In the genomic region with DNA sequence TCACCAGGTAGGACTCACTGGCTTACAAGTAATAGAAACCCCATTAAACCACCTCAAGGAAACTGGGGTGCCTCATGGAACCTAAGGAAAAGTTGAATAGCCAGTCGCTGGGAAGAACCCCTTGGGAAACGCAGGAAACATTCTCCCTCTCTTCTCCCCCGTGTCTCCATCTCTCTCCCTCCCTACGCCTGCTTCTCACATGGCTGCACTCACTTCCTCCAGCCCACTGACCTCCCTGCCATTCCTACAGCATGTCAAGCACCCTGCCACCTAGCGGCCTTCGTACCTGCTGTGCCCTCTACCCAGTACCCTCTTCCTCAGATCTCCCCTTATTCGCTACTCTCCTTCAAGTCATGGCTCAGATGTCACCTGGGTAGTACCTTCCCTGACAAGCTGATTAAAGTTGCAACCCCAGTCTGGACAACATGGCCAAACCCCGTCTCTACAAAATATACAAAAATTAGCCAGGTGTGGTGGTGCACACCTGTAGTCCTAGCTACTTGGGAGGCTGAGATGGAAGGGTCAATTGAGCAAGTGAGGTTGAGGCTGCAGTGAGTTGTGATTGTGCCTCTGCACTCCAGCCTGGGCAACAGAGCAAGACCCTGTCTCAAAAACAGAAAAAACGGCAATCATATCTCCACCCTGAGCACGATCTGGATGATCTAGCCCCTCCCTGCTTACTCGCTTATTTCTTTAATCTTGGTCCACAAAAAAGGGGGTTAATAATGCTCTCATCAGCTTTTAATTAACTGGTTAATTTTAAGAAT, we compare ENCODE assay signal across 9 cellular contexts. TPM values are rescaled to one million over a fixed set of nuclear protein-coding genes. Genes with fewer than 3 reads are reported as not detected.
DNase-seq lines count a peak whose midpoint lies in the region; ATAC-seq and TF ChIP-seq lines count a peak whose summit lies in the region.
"Had no signal": no experiment of that assay in that cellular context is flagged by ENCODE, and none has a peak within 500 bp of the region (broad histone marks: within the 10 kb centered on the region; RNA-seq: fewer than 3 reads in every experiment).

No MANE protein-coding gene starts in this region.

- no peak overlapping the region for H3K4me2 ChIP-seq in Loucy (ENCODE audit: low read depth, low read length, poor library complexity, severe bottlenecking)

- DNase-seq in GM12864 (ENCODE audit: low read depth) = no peak
- peak; percentile 66 for DNase-seq in WTC11 (ENCODE audit: low spot score)
- no peak for DNase-seq in T-cell
- DNase-seq in mucosa of gallbladder (ENCODE audit: low spot score) = no peak

- no peaks in the 10 kb centered on the region for H4K20me1 ChIP-seq in Loucy (ENCODE audit: insufficient read depth, low read length, poor library complexity, severe bottlenecking)

- H3K4me1 ChIP-seq in Loucy (ENCODE audit: insufficient read depth, low read length, poor library complexity, severe bottlenecking) = no peaks in the 10 kb centered on the region

- ATAC-seq in WTC11 = peak; percentile 94
- ATAC-seq in T-cell (replicated peaks in 1 of 4) = no peak
- ATAC-seq in GM18868 (IDR thresholded peaks at IDR 0.05; ENCODE audit: unreplicated experiment) = no peak
- no peak for ATAC-seq in GM19397 (IDR thresholded peaks at IDR 0.05; ENCODE audit: unreplicated experiment)

- POLR2A ChIA-PET in WTC11 (lab: Charles Lee) = no interaction called here
- POLR2A ChIA-PET in T-cell (lab: Charles Lee) = no interaction called here

- TF ChIP-seq CTCF in GM12864 (IDR thresholded peaks at IDR 0.05; ENCODE audit: low read depth, low read length, missing control alignments) (peak; percentile 73), Loucy (conservative IDR thresholded peaks at IDR 0.05; ENCODE audit: low read length) (peak; percentile 41), WTC11 (IDR thresholded peaks at IDR 0.05) (no peak; the same call in 1 of the 2 replicates), nephron (IDR thresholded peaks at IDR 0.05; ENCODE audit: unreplicated experiment in 3 of 3) (peak; percentile 29 to 39 (median 38))

- no peak overlapping the region for H3K4me3 ChIP-seq in GM12864 (ENCODE audit: low read depth, low read length)
- H3K4me3 ChIP-seq in Loucy (ENCODE audit: low read length, poor library complexity, severe bottlenecking) = no peak overlapping the region

- H3K27me3 ChIP-seq in Loucy (ENCODE audit: insufficient read depth, low read length, poor library complexity, severe bottlenecking) = no peaks in the 10 kb centered on the region

- H3K4me3 Mint-ChIP-seq in WTC11 (no peak overlapping the region), nephron (no peak overlapping the region), T-cell (no peak overlapping the region)

- CTCF ChIA-PET in WTC11 (lab: Charles Lee) (interaction anchor here (0.6 to 1.7 kb wide), 11 partner anchors 13 to 124 kb away, joined by 3 to 8 read pairs (median 4); no protein-coding TSS in a partner anchor), T-cell (lab: Charles Lee) (interaction anchor here in 1 of 2 donors (0.6 to 2.1 kb wide), 7 partner anchors 25 to 142 kb away, joined by 3 to 8 read pairs (median 3); no protein-coding TSS in a partner anchor)

- no peaks in the 10 kb centered on the region for H3F3A ChIP-seq in Loucy (ENCODE audit: low read depth)

- no peaks in the 10 kb centered on the region for H3K79me2 ChIP-seq in Loucy (ENCODE audit: insufficient read depth, low read length)

- H3K27me3 Mint-ChIP-seq in WTC11 (ENCODE audit: low read depth) = peaks cover 33% of the 10 kb centered on the region
- H3K27me3 Mint-ChIP-seq in nephron (ENCODE audit: low read depth) = peaks cover 73% of the 10 kb centered on the region
- peaks cover 0 to 1% of the 10 kb centered on the region in 2 donors for H3K27me3 Mint-ChIP-seq in T-cell

- H3K9me3 ChIP-seq in Loucy (ENCODE audit: insufficient read depth, low read depth, low read length) = no peaks in the 10 kb centered on the region
- H3K9me3 ChIP-seq: neutrophil had no signal

- H3K4me1 Mint-ChIP-seq in WTC11 = peaks cover 3% of the 10 kb centered on the region; the same call in 1 of the 2 replicates
- H3K4me1 Mint-ChIP-seq in nephron = no peaks in the 10 kb centered on the region
- H3K4me1 Mint-ChIP-seq in T-cell = peaks cover 26 to 55% (median 54%) of the 10 kb centered on the region in 3 donors

- H3K36me3 ChIP-seq in Loucy (ENCODE audit: insufficient read depth, low read length) = no peaks in the 10 kb centered on the region
- H3K36me3 ChIP-seq: neutrophil had no signal

- no peak overlapping the region for H3K9ac ChIP-seq in Loucy (ENCODE audit: low read depth, low read length, poor library complexity, severe bottlenecking)

- H3K36me3 Mint-ChIP-seq in WTC11 (no peaks in the 10 kb centered on the region), nephron (ENCODE audit: low read depth) (no peaks in the 10 kb centered on the region), T-cell (no peaks in the 10 kb centered on the region)

- H2AFZ ChIP-seq in Loucy (ENCODE audit: low read length) = no peak overlapping the region

- H3K9me2 ChIP-seq in Loucy (replicated peaks; ENCODE audit: low read depth, low read length) = no peaks in the 10 kb centered on the region

- no peak overlapping the region for H3K27ac Mint-ChIP-seq in WTC11
- H3K27ac Mint-ChIP-seq in nephron = no peak overlapping the region
- no peak overlapping the region for H3K27ac Mint-ChIP-seq in T-cell

- H3K9me3 Mint-ChIP-seq in WTC11 = no peaks in the 10 kb centered on the region
- peaks cover 3% of the 10 kb centered on the region for H3K9me3 Mint-ChIP-seq in nephron
- no peaks in the 10 kb centered on the region for H3K9me3 Mint-ChIP-seq in T-cell

TF ChIP-seq in WTC11, 78 proteins besides CTCF, POLR2A, EP300 and RAD21:
- TF ChIP-seq NFATC4 (CRISPR knock-in tag; IDR thresholded peaks at IDR 0.05) = no peak
- TF ChIP-seq, protein P1, sequence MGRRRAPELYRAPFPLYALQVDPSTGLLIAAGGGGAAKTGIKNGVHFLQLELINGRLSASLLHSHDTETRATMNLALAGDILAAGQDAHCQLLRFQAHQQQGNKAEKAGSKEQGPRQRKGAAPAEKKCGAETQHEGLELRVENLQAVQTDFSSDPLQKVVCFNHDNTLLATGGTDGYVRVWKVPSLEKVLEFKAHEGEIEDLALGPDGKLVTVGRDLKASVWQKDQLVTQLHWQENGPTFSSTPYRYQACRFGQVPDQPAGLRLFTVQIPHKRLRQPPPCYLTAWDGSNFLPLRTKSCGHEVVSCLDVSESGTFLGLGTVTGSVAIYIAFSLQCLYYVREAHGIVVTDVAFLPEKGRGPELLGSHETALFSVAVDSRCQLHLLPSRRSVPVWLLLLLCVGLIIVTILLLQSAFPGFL (CRISPR knock-in tag; IDR thresholded peaks at IDR 0.05; ENCODE audit: borderline replicate concordance) = no peak
- TF ChIP-seq OVOL2 (CRISPR knock-in tag; IDR thresholded peaks at IDR 0.05; ENCODE audit: borderline replicate concordance) = no peak
- TF ChIP-seq ZNF121 (CRISPR knock-in tag; IDR thresholded peaks at IDR 0.05) = peak; percentile 66; the same call in 1 of the 2 replicates
- no peak for TF ChIP-seq ZBTB21 (CRISPR knock-in tag; IDR thresholded peaks at IDR 0.05; ENCODE audit: borderline replicate concordance)
- TF ChIP-seq SOX15 (CRISPR knock-in tag; IDR thresholded peaks at IDR 0.05) = no peak
- TF ChIP-seq, protein P2, sequence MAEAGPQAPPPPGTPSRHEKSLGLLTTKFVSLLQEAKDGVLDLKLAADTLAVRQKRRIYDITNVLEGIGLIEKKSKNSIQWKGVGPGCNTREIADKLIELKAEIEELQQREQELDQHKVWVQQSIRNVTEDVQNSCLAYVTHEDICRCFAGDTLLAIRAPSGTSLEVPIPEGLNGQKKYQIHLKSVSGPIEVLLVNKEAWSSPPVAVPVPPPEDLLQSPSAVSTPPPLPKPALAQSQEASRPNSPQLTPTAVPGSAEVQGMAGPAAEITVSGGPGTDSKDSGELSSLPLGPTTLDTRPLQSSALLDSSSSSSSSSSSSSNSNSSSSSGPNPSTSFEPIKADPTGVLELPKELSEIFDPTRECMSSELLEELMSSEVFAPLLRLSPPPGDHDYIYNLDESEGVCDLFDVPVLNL (CRISPR knock-in tag; IDR thresholded peaks at IDR 0.05; ENCODE audit: borderline replicate concordance, low read depth) = no peak

RNA-seq across cellular contexts. Expression of a gene that starts 6.4 kb away (rescaled TPM):
- total RNA-seq in WTC11 (2021) (6.2 to 9.2 TPM (median 7.7 TPM) in 3 replicates), T-cell (10 to 100 TPM in 3 of 5 donors, 1 to 10 TPM in 2; 5.6 to 12.0 (median 10.4) TPM), mucosa of gallbladder (4.1 TPM)
